ENCODE assay signal across 29 cellular contexts in the genomic region with DNA sequence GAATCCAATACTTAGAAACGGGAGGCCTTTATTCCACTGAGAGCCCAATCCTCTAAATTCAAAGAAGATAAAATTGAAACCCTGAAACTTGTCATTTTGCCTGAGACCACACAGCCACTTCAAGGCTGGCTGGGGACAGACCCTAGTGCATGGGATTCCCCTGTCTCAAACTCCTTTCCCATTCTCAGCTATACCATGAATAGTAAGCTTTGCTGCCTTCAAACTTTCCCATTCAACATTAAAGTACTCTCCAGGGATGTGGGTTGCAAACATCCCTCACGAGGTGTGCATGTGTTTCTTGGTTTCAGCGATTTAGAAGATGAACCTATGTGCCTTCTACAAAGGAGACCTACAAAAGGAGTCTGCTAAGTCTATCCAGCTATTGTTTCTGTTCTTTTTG.
DNase-seq lines count a peak whose midpoint lies in the region; ATAC-seq, FAIRE-seq and TF ChIP-seq lines count a peak whose summit lies in the region.
"Had no signal": no experiment of that assay in that cellular context is flagged by ENCODE, and none has a peak within 500 bp of the region (broad histone marks: within the 10 kb centered on the region; RNA-seq: fewer than 3 reads in every experiment).

No MANE protein-coding gene starts in this region.

- no peak for TF ChIP-seq POLR2A in H1 (IDR thresholded peaks at IDR 0.05; ENCODE audit: control extremely low read depth in 1 of 2, low read depth in 2 of 2, low read length in 2 of 2)

- no peak overlapping the region for H3K27ac ChIP-seq in H1 (ENCODE audit: low read depth, low read length)
- H3K27ac ChIP-seq: body of pancreas, foreskin keratinocyte, hepatocyte, left ventricle myocardium inferior, ovary, right atrium auricular region, SK-N-MC, spleen, WERI-Rb-1 had no signal

- H3K4me2 ChIP-seq in H1 (ENCODE audit: insufficient read depth in 1 of 2, low read depth in 2 of 2, low read length in 2 of 2): no peak overlapping the region
- H3K4me2 ChIP-seq: GM23338, hepatocyte had no signal

- no peak overlapping the region for H2BK12ac ChIP-seq in H1 (ENCODE audit: low read depth, low read length)

- H3K4me3 ChIP-seq in H1 (ENCODE audit: extremely low read depth in 1 of 4, insufficient read depth in 2 of 4, low read depth in 3 of 4, low read length in 4 of 4) (no peak overlapping the region), mucosa of descending colon (no peak overlapping the region)
- H3K4me3 ChIP-seq: body of pancreas, GM23338, hepatocyte, left ventricle myocardium inferior, ovary, right atrium auricular region, SK-N-MC, spleen had no signal

- no peak overlapping the region for H3K4ac ChIP-seq in H1 (replicated peaks; ENCODE audit: insufficient read length, low read depth, low read length)

- FAIRE-seq in H1 (lab: Jason Lieb, UNC): no peak
- FAIRE-seq: HTR-8/SVneo had no signal

- CTCF ChIA-PET in H1 (lab: Charles Lee; ENCODE audit: partially characterized antibody): no interaction called here

- H3K4me1 ChIP-seq in H1 (replicated peaks in 1 of 4; ENCODE audit: control insufficient read depth in 3 of 4, insufficient read depth in 4 of 4, low read length in 3 of 4) (no peaks in the 10 kb centered on the region), mucosa of descending colon (ENCODE audit: low read depth) (no peaks in the 10 kb centered on the region)
- H3K4me1 ChIP-seq: body of pancreas, foreskin keratinocyte, left ventricle myocardium inferior, right atrium auricular region, spleen had no signal

- H2AFZ ChIP-seq in H1 (ENCODE audit: low read length): 0 out of 2 replicates have a peak overlapping the region, but pooled peaks have one; percentile 15
- H2AFZ ChIP-seq: GM23338, hepatocyte had no signal

- H2BK120ac ChIP-seq in H1 (replicated peaks; ENCODE audit: low read depth, low read length): no peak overlapping the region

- H3K18ac ChIP-seq in H1 (ENCODE audit: extremely low read depth, low read length): no peak overlapping the region

- TF ChIP-seq CTCF in H1 (IDR thresholded peaks at IDR 0.05; ENCODE audit: control extremely low read depth in 1 of 3, insufficient read depth in 1 of 3, low read depth in 1 of 3, low read length in 3 of 3) (no peak), mucosa of descending colon (IDR thresholded peaks at IDR 0.05) (no peak), chondrocyte (IDR thresholded peaks at IDR 0.05) (no peak)

- DNase-seq in H1 (ENCODE audit: low read depth in 1 of 2, low spot score in 2 of 2) (no peak), mucosa of descending colon (no peak), Kasumi-1 (lab: John Stamatoyannopoulos, UW) (no peak), chondrocyte (ENCODE audit: low spot score) (no peak)
- DNase-seq in activated T-helper 2 cell treated with anti-CD3 and anti-CD28 coated beads, Interferon-gamma antibody, Interleukin-2, Interleukin-4, amounts not matched to agents 10 μg/mL and 5 μg/mL and 100 μg/mL, durations not matched to agents 14 hours and 24 hours and 36 hours (ENCODE audit: low spot score): no peak
- DNase-seq: activated CD4-positive, alpha-beta T cell treated with anti-CD3 and anti-CD28 coated beads, Interleukin-2, amount 10 ng/mL, durations not matched to agents 7 days and 5 days; activated naive CD8-positive, alpha-beta T cell treated with anti-CD3 and anti-CD28 coated beads, Interleukin-2, amount 50 U/mL, for 24 hours; body of pancreas; CD8-positive, alpha-beta T cell; effector memory CD4-positive, alpha-beta T cell; foreskin keratinocyte; KG1; left ventricle myocardium inferior; natural killer cell; NCI-H2171 treated with DMSO at 0.1 percent for 48 hours; NCI-H69; ovary; spleen; stimulated activated naive CD8-positive, alpha-beta T cell treated with anti-CD3 and anti-CD28 coated beads, Interleukin-15, amount 100 ng/mL, for 72 hours; trophoblast cell; WERI-Rb-1 had no signal

- no peaks in the 10 kb centered on the region for H4K20me1 ChIP-seq in H1 (replicated peaks in 1 of 2; ENCODE audit: control insufficient read depth in 1 of 2, insufficient read depth in 2 of 2, low read length in 2 of 2)

- no peaks in the 10 kb centered on the region for H3K79me2 ChIP-seq in H1 (ENCODE audit: control insufficient read depth in 1 of 2, insufficient read depth in 2 of 2, low read length in 2 of 2)
- H3K79me2 ChIP-seq: hepatocyte had no signal

- no peaks in the 10 kb centered on the region for H3K4me1 Mint-ChIP-seq in activated T-helper 2 cell treated with anti-CD3 and anti-CD28 coated beads, Interferon-gamma antibody, Interleukin-2, Interleukin-4, amounts not matched to agents 10 μg/mL and 5 μg/mL and 100 μg/mL, durations not matched to agents 14 hours and 24 hours and 36 hours (ENCODE audit: low read depth)
- H3K4me1 Mint-ChIP-seq in chondrocyte (ENCODE audit: low read depth): no peaks in the 10 kb centered on the region
- H3K4me1 Mint-ChIP-seq: activated CD4-positive, alpha-beta T cell treated with anti-CD3 and anti-CD28 coated beads, Interleukin-2, amount 10 ng/mL, durations not matched to agents 7 days and 5 days; activated naive CD8-positive, alpha-beta T cell treated with anti-CD3 and anti-CD28 coated beads, Interleukin-2, amount 50 U/mL, for 24 hours; GM23338; natural killer cell; stimulated activated naive CD8-positive, alpha-beta T cell treated with anti-CD3 and anti-CD28 coated beads, Interleukin-15, amount 100 ng/mL, for 72 hours had no signal

- no peak for TF ChIP-seq RAD21 in H1 (IDR thresholded peaks at IDR 0.05 in 1 of 2, conservative IDR thresholded peaks at IDR 0.05 in 1 of 2; ENCODE audit: low read depth in 2 of 2, low read length in 2 of 2)

- H3K9me3 Mint-ChIP-seq in activated T-helper 2 cell treated with anti-CD3 and anti-CD28 coated beads, Interferon-gamma antibody, Interleukin-2, Interleukin-4, amounts not matched to agents 10 μg/mL and 5 μg/mL and 100 μg/mL, durations not matched to agents 14 hours and 24 hours and 36 hours: no peaks in the 10 kb centered on the region
- no peaks in the 10 kb centered on the region for H3K9me3 Mint-ChIP-seq in chondrocyte (ENCODE audit: low read depth)
- H3K9me3 Mint-ChIP-seq: activated CD4-positive, alpha-beta T cell treated with anti-CD3 and anti-CD28 coated beads, Interleukin-2, amount 10 ng/mL, durations not matched to agents 7 days and 5 days; activated naive CD8-positive, alpha-beta T cell treated with anti-CD3 and anti-CD28 coated beads, Interleukin-2, amount 50 U/mL, for 24 hours; GM23338 had no signal

- no peaks in the 10 kb centered on the region for H3K27me3 ChIP-seq in H1 (replicated peaks in 1 of 4; ENCODE audit: control insufficient read depth in 3 of 4, extremely low read depth in 1 of 4, insufficient read depth in 3 of 4, low read length in 3 of 4)
- H3K27me3 ChIP-seq: body of pancreas, foreskin keratinocyte, hepatocyte, ovary, right atrium auricular region, spleen had no signal

- no peak for TF ChIP-seq EP300 in H1 (IDR thresholded peaks at IDR 0.05; ENCODE audit: borderline replicate concordance in 1 of 2, low read depth in 2 of 2, low read length in 2 of 2)

- no peak overlapping the region for H4K5ac ChIP-seq in H1 (ENCODE audit: insufficient read length, low read depth, low read length)

- no peak overlapping the region for H4K91ac ChIP-seq in H1 (replicated peaks; ENCODE audit: insufficient read length, low read length)

- H2AK5ac ChIP-seq in H1 (ENCODE audit: low read depth, low read length): no peak overlapping the region

- no peak overlapping the region for H2BK15ac ChIP-seq in H1 (ENCODE audit: low read length)

- H3K36me3 Mint-ChIP-seq in activated T-helper 2 cell treated with anti-CD3 and anti-CD28 coated beads, Interferon-gamma antibody, Interleukin-2, Interleukin-4, amounts not matched to agents 10 μg/mL and 5 μg/mL and 100 μg/mL, durations not matched to agents 14 hours and 24 hours and 36 hours (ENCODE audit: low read depth): no peaks in the 10 kb centered on the region
- no peaks in the 10 kb centered on the region for H3K36me3 Mint-ChIP-seq in chondrocyte (ENCODE audit: low read depth)
- H3K36me3 Mint-ChIP-seq: CD8-positive, alpha-beta T cell; natural killer cell had no signal

- H3K36me3 ChIP-seq in H1 (ENCODE audit: control insufficient read depth in 2 of 4, insufficient read depth in 4 of 4, low read length in 3 of 4): no peaks in the 10 kb centered on the region
- no peaks in the 10 kb centered on the region for H3K36me3 ChIP-seq in mucosa of descending colon (ENCODE audit: low read depth)
- H3K36me3 ChIP-seq: left ventricle myocardium inferior, ovary, right atrium auricular region, spleen, WERI-Rb-1 had no signal

- H3K56ac ChIP-seq in H1 (replicated peaks; ENCODE audit: insufficient read length, low read depth, low read length): no peak overlapping the region

- POLR2A ChIA-PET in H1 (lab: Charles Lee; ENCODE audit: partially characterized antibody): no interaction called here

- intact Hi-C loops in mucosa of descending colon (cut with DNase I, micrococcal nuclease): no loop called here
- intact Hi-C loops in activated T-helper 2 cell treated with anti-CD3 and anti-CD28 coated beads, Interferon-gamma antibody, Interleukin-2, Interleukin-4, amounts not matched to agents 10 μg/mL and 5 μg/mL and 100 μg/mL, durations not matched to agents 14 hours and 24 hours and 36 hours (cut with micrococcal nuclease): no loop called here

- H3K27ac Mint-ChIP-seq in activated T-helper 2 cell treated with anti-CD3 and anti-CD28 coated beads, Interferon-gamma antibody, Interleukin-2, Interleukin-4, amounts not matched to agents 10 μg/mL and 5 μg/mL and 100 μg/mL, durations not matched to agents 14 hours and 24 hours and 36 hours: no peak overlapping the region
- no peak overlapping the region for H3K27ac Mint-ChIP-seq in chondrocyte (ENCODE audit: unreplicated experiment)
- H3K27ac Mint-ChIP-seq: activated CD4-positive, alpha-beta T cell treated with anti-CD3 and anti-CD28 coated beads, Interleukin-2, amount 10 ng/mL, durations not matched to agents 7 days and 5 days; activated naive CD8-positive, alpha-beta T cell treated with anti-CD3 and anti-CD28 coated beads, Interleukin-2, amount 50 U/mL, for 24 hours; CD8-positive, alpha-beta T cell; GM23338; natural killer cell; stimulated activated naive CD8-positive, alpha-beta T cell treated with anti-CD3 and anti-CD28 coated beads, Interleukin-15, amount 100 ng/mL, for 72 hours had no signal

- no peak overlapping the region for H3K23ac ChIP-seq in H1 (ENCODE audit: insufficient read length)

- H4K8ac ChIP-seq in H1 (ENCODE audit: extremely low read depth, insufficient read depth, low read length): no peak overlapping the region

- no peak overlapping the region for H3K14ac ChIP-seq in H1 (ENCODE audit: insufficient read length)

- 98% methylated on average over 3 of the region's 3 CpGs; no CpG with 5 or more reads in 1 of the 2 experiments for WGBS in H1 (ENCODE audit: extremely low coverage in 1 of 2, insufficient coverage in 1 of 2, insufficient read length in 1 of 2, insufficient replicate concordance in 2 of 2, low coverage in 1 of 2, low lambda C conversion rate in 2 of 2, missing lambda C conversion rate in 1 of 2), 2 experiments

- no peaks in the 10 kb centered on the region for H3K27me3 Mint-ChIP-seq in activated T-helper 2 cell treated with anti-CD3 and anti-CD28 coated beads, Interferon-gamma antibody, Interleukin-2, Interleukin-4, amounts not matched to agents 10 μg/mL and 5 μg/mL and 100 μg/mL, durations not matched to agents 14 hours and 24 hours and 36 hours (ENCODE audit: low read depth)
- H3K27me3 Mint-ChIP-seq in chondrocyte (ENCODE audit: low read depth): no peaks in the 10 kb centered on the region
- H3K27me3 Mint-ChIP-seq: activated CD4-positive, alpha-beta T cell treated with anti-CD3 and anti-CD28 coated beads, Interleukin-2, amount 10 ng/mL, durations not matched to agents 7 days and 5 days; activated naive CD8-positive, alpha-beta T cell treated with anti-CD3 and anti-CD28 coated beads, Interleukin-2, amount 50 U/mL, for 24 hours; stimulated activated naive CD8-positive, alpha-beta T cell treated with anti-CD3 and anti-CD28 coated beads, Interleukin-15, amount 100 ng/mL, for 72 hours had no signal

- no peak overlapping the region for H3K9ac ChIP-seq in H1 (replicated peaks in 1 of 4; ENCODE audit: extremely low read depth in 1 of 4, low read depth in 3 of 4, low read length in 3 of 4)

- H3K9me3 ChIP-seq in H1 (ENCODE audit: insufficient read depth in 2 of 2, low read depth in 1 of 2, low read length in 1 of 2) (no peaks in the 10 kb centered on the region), mucosa of descending colon (no peaks in the 10 kb centered on the region)
- H3K9me3 ChIP-seq: body of pancreas, left ventricle myocardium inferior, ovary, right atrium auricular region, spleen had no signal

- no peak overlapping the region for H2BK20ac ChIP-seq in H1 (ENCODE audit: low read length)

- H3K4me3 Mint-ChIP-seq in activated T-helper 2 cell treated with anti-CD3 and anti-CD28 coated beads, Interferon-gamma antibody, Interleukin-2, Interleukin-4, amounts not matched to agents 10 μg/mL and 5 μg/mL and 100 μg/mL, durations not matched to agents 14 hours and 24 hours and 36 hours (ENCODE audit: low read depth): no peak overlapping the region
- no peak overlapping the region for H3K4me3 Mint-ChIP-seq in chondrocyte (ENCODE audit: unreplicated experiment)
- H3K4me3 Mint-ChIP-seq: activated CD4-positive, alpha-beta T cell treated with anti-CD3 and anti-CD28 coated beads, Interleukin-2, amount 10 ng/mL, durations not matched to agents 7 days and 5 days; activated naive CD8-positive, alpha-beta T cell treated with anti-CD3 and anti-CD28 coated beads, Interleukin-2, amount 50 U/mL, for 24 hours; CD8-positive, alpha-beta T cell; GM23338; natural killer cell; stimulated activated naive CD8-positive, alpha-beta T cell treated with anti-CD3 and anti-CD28 coated beads, Interleukin-15, amount 100 ng/mL, for 72 hours had no signal

- ATAC-seq in GM19463 (IDR thresholded peaks at IDR 0.05; ENCODE audit: unreplicated experiment) (peak; percentile 83), HG02610 (IDR thresholded peaks at IDR 0.05; ENCODE audit: unreplicated experiment) (peak; percentile 95), HG03095 (IDR thresholded peaks at IDR 0.05; ENCODE audit: unreplicated experiment) (peak; percentile 60), mucosa of descending colon (no peak)
- ATAC-seq: activated naive CD8-positive, alpha-beta T cell treated with anti-CD3 and anti-CD28 coated beads, Interleukin-2, amount 50 U/mL, for 24 hours; body of pancreas; CD8-positive, alpha-beta T cell; foreskin keratinocyte; GM23338; natural killer cell; stimulated activated naive CD8-positive, alpha-beta T cell treated with anti-CD3 and anti-CD28 coated beads, Interleukin-15, amount 100 ng/mL, for 72 hours had no signal

- H3K79me1 ChIP-seq in H1 (ENCODE audit: low read depth, low read length): no peaks in the 10 kb centered on the region

- H3K23me2 ChIP-seq in H1 (ENCODE audit: low read depth, low read length): no peaks in the 10 kb centered on the region

- H2BK5ac ChIP-seq in H1 (ENCODE audit: low read depth, low read length): no peak overlapping the region
